9 cellular contexts compared by ENCODE assay signal in the genomic region with DNA sequence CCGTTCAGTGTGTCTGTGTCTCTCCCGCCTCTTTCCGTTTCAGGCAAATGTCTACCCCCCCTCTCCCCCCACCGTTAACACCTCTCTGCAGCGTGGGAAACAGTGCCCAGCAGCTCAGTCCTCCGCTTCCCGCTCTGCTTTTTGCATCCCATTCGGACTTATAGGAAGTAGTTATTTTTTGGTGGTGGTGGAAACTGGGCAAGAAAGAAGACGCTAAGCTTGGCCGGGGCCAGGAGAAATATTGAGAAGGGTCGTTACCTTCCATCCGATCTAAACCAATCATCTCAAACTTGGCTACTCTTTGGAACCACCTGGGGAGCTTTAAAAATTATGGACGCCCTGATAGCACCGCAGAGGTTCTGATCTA. TPM values are rescaled to one million over a fixed set of nuclear protein-coding genes. Genes with fewer than 3 reads are reported as not detected.
DNase-seq lines count a peak whose midpoint lies in the region; FAIRE-seq lines count a peak whose summit lies in the region.
"Had no signal": no experiment of that assay in that cellular context is flagged by ENCODE, and none has a peak within 500 bp of the region (broad histone marks: within the 10 kb centered on the region; RNA-seq: fewer than 3 reads in every experiment).

No MANE protein-coding gene starts in this region.

- H3K4me1 ChIP-seq in duodenal mucosa (ENCODE audit: control insufficient read depth in 1 of 2, insufficient read depth in 2 of 2, low read length in 2 of 2) (peaks cover 13 to 14% of the 10 kb centered on the region in 2 donors), neuron (ENCODE audit: insufficient read depth, low read length) (peaks cover 12% of the 10 kb centered on the region), small intestine (ENCODE audit: control insufficient read depth in 2 of 2, insufficient read depth in 1 of 2, low read depth in 1 of 2, low read length in 1 of 2) (peaks cover 0 to 15% of the 10 kb centered on the region in 2 donors)

- in situ Hi-C loops in G401 (cut with HindIII; ENCODE audit: low sequenced_read_pairs), result no loop called here

- no peak overlapping the region for H3K27ac ChIP-seq in duodenal mucosa (ENCODE audit: low read depth, low read length)
- H3K27ac ChIP-seq in small intestine (ENCODE audit: low read depth in 1 of 2, low read length in 1 of 2), result no peak overlapping the region

- DNase-seq in G401 (ENCODE audit: low spot score) (peak; percentile 50), NCI-H1092 treated with DMSO at 0.1 percent for 48 hours (lab: John Stamatoyannopoulos, UW) (peak; percentile 74), small intestine (no peak), COLO829 (ENCODE audit: low spot score) (no peak), LoVo (ENCODE audit: low spot score) (no peak), globus pallidus (ENCODE audit: low spot score) (no peak)

- H3K36me3 ChIP-seq in duodenal mucosa (ENCODE audit: control insufficient read depth in 1 of 2, insufficient read depth in 2 of 2, low read length in 2 of 2), result no peaks in the 10 kb centered on the region
- no peaks in the 10 kb centered on the region for H3K36me3 ChIP-seq in neuron (ENCODE audit: insufficient read depth, low read length)
- H3K36me3 ChIP-seq in small intestine (ENCODE audit: control insufficient read depth in 2 of 2, insufficient read depth in 2 of 2, low read length in 2 of 2), result no peaks in the 10 kb centered on the region

- no peak for FAIRE-seq in small intestine (lab: Jason Lieb, UNC)

- H2AFZ ChIP-seq in neuron (ENCODE audit: low read depth, low read length), result peak overlapping the region; percentile 38

- H3K9me3 ChIP-seq in duodenal mucosa (ENCODE audit: control insufficient read depth in 1 of 2, low read length in 2 of 2), result no peaks in the 10 kb centered on the region
- no peaks in the 10 kb centered on the region for H3K9me3 ChIP-seq in neuron (ENCODE audit: low read length)
- no peaks in the 10 kb centered on the region for H3K9me3 ChIP-seq in small intestine (ENCODE audit: control insufficient read depth, low read depth)

- H3K9ac ChIP-seq in duodenal mucosa (ENCODE audit: low read depth in 1 of 2, low read length in 2 of 2), result peak overlapping the region; percentile 16 to 54

- H3K27me3 ChIP-seq in duodenal mucosa (ENCODE audit: control insufficient read depth in 1 of 2, insufficient read depth in 2 of 2, low read length in 2 of 2) (peaks cover 12 to 25% of the 10 kb centered on the region in 2 donors), neuron (ENCODE audit: insufficient read depth, low read length) (peaks cover 64% of the 10 kb centered on the region), small intestine (ENCODE audit: control insufficient read depth in 2 of 2, insufficient read depth in 2 of 2, low read length in 2 of 2) (peaks cover 0 to 1% of the 10 kb centered on the region in 2 donors)

- 1 to 4% (median 4%) methylated on average over 14 of the region's 14 CpGs for WGBS in small intestine, 3 donors

- peak overlapping the region; percentile 61 to 71 for H3K4me3 ChIP-seq in duodenal mucosa (ENCODE audit: low read depth in 1 of 2, low read length in 2 of 2)
- peak overlapping the region; percentile 39 for H3K4me3 ChIP-seq in neuron (ENCODE audit: low read length)
- H3K4me3 ChIP-seq in small intestine (ENCODE audit: low read depth in 1 of 2, low read length in 2 of 2), result no peak overlapping the region

RNA-seq across cellular contexts. Expression of a gene that starts 0.5 kb away (rescaled TPM):
- 0.12 and 0.95 TPM in 2 replicates for total RNA-seq in G401 (2014; rRNA removed; shearing (Covaris generic))
- 1 to 10 TPM in 1 of 3 donors, under 1 TPM in 2; 0.54 to 2.3 (median 0.67) TPM for polyA plus RNA-seq in small intestine
- total RNA-seq: fibroblast of villous mesenchyme had no signal

Comparison
In these comparisons a context has a peak if more than half of its experiments do, and no peak if none do; other contexts are left out.
1. DNase-seq: peak in G401 (single experiment) and NCI-H1092 treated with DMSO at 0.1 percent for 48 hours (single experiment); none in small intestine (single experiment), COLO829 (single experiment), LoVo (single experiment) and globus pallidus (single experiment).
2. H3K4me3 ChIP-seq: peak in duodenal mucosa (2 of 2) and neuron (single experiment); none in small intestine (0 of 2).